In genomic region chr2:97992836-97993825, GRCh38 we compare ENCODE assay signal across 10 cellular contexts. TPM values are rescaled to one million over a fixed set of nuclear protein-coding genes. Genes with fewer than 3 reads are reported as not detected.
DNase-seq lines count a peak whose midpoint lies in the region; ATAC-seq, FAIRE-seq and TF ChIP-seq lines count a peak whose summit lies in the region.
"Had no signal": no experiment of that assay in that cellular context is flagged by ENCODE, and none has a peak within 500 bp of the region (broad histone marks: within the 10 kb centered on the region; RNA-seq: fewer than 3 reads in every experiment).

No MANE protein-coding gene starts in this region.

- intact Hi-C loops in activated T-helper 1 cell treated with anti-CD3 and anti-CD28 coated beads, Interleukin-12 subunit alpha, Interleukin-12 subunit beta, Interleukin-2, Interleukin-4 antibody, amounts not matched to agents 30 ng/mL and 10 ng/mL and 1 ng/mL, durations not matched to agents 14 hours and 24 hours and 36 hours (cut with micrococcal nuclease): loop anchor here (10.0 kb wide), 3 partner anchors 878 to 1342 kb away; partner anchors contain the start of genes ANKRD36, EIF5B, LMAN2L and TXNDC9
- intact Hi-C loops in kidney (cut with DNase I) (no loop called here), right cardiac atrium (cut with DNase I) (loop anchor here in 2 of 4 donors (10.0 kb wide), 2 partner anchors 188 to 392 kb away; no protein-coding TSS in a partner anchor)

- peaks cover 4% of the 10 kb centered on the region for H3K27me3 Mint-ChIP-seq in GM23338 (ENCODE audit: insufficient read depth, low read depth, poor library complexity)
- no peaks in the 10 kb centered on the region for H3K27me3 Mint-ChIP-seq in activated T-helper 1 cell treated with anti-CD3 and anti-CD28 coated beads, Interleukin-12 subunit alpha, Interleukin-12 subunit beta, Interleukin-2, Interleukin-4 antibody, amounts not matched to agents 30 ng/mL and 10 ng/mL and 1 ng/mL, durations not matched to agents 14 hours and 24 hours and 36 hours (ENCODE audit: insufficient read depth)

- no peak overlapping the region for H3K27ac Mint-ChIP-seq in GM23338
- H3K27ac Mint-ChIP-seq in activated T-helper 1 cell treated with anti-CD3 and anti-CD28 coated beads, Interleukin-12 subunit alpha, Interleukin-12 subunit beta, Interleukin-2, Interleukin-4 antibody, amounts not matched to agents 30 ng/mL and 10 ng/mL and 1 ng/mL, durations not matched to agents 14 hours and 24 hours and 36 hours: no peak overlapping the region

- peaks cover 0 to 1% of the 10 kb centered on the region in 2 donors for H3K9me3 ChIP-seq in kidney (ENCODE audit: control insufficient read depth in 1 of 2, low read length in 2 of 2)
- H3K9me3 ChIP-seq in right cardiac atrium (ENCODE audit: control insufficient read depth, low read length): no peaks in the 10 kb centered on the region

- H2AFZ ChIP-seq in ACC112 (ENCODE audit: low read length, unreplicated experiment) (no peak overlapping the region), GM23338 (no peak overlapping the region)

- FAIRE-seq in kidney (lab: Jason Lieb, UNC): no peak

- H3K4me3 Mint-ChIP-seq in GM23338: peak overlapping the region; percentile 90; the same call in 2 of the 3 replicates
- H3K4me3 Mint-ChIP-seq in activated T-helper 1 cell treated with anti-CD3 and anti-CD28 coated beads, Interleukin-12 subunit alpha, Interleukin-12 subunit beta, Interleukin-2, Interleukin-4 antibody, amounts not matched to agents 30 ng/mL and 10 ng/mL and 1 ng/mL, durations not matched to agents 14 hours and 24 hours and 36 hours: peak overlapping the region; percentile 97

- DNase-seq in GM23338 (ENCODE audit: low spot score) (no peak), kidney (no peak), midbrain (lab: John Stamatoyannopoulos, UW) (no peak), right cardiac atrium (no peak)
- no peak for DNase-seq in activated T-helper 1 cell treated with anti-CD3 and anti-CD28 coated beads, Interleukin-12 subunit alpha, Interleukin-12 subunit beta, Interleukin-2, Interleukin-4 antibody, amounts not matched to agents 30 ng/mL and 10 ng/mL and 1 ng/mL, durations not matched to agents 14 hours and 24 hours and 36 hours (ENCODE audit: low spot score)
- DNase-seq: amniotic stem cell, substantia nigra had no signal

- no peaks in the 10 kb centered on the region for H3K9me2 ChIP-seq in GM23338 (ENCODE audit: insufficient read depth)

- H3K36me3 ChIP-seq in ACC112 (ENCODE audit: insufficient read depth, low read length) (no peaks in the 10 kb centered on the region), GM23338 (ENCODE audit: insufficient read depth) (no peaks in the 10 kb centered on the region), kidney (ENCODE audit: control insufficient read depth in 1 of 2, insufficient read depth in 2 of 2, low read length in 2 of 2) (no peaks in the 10 kb centered on the region)

- H3K4me1 Mint-ChIP-seq in GM23338: peaks cover 16% of the 10 kb centered on the region
- H3K4me1 Mint-ChIP-seq in activated T-helper 1 cell treated with anti-CD3 and anti-CD28 coated beads, Interleukin-12 subunit alpha, Interleukin-12 subunit beta, Interleukin-2, Interleukin-4 antibody, amounts not matched to agents 30 ng/mL and 10 ng/mL and 1 ng/mL, durations not matched to agents 14 hours and 24 hours and 36 hours (ENCODE audit: low read depth): peaks cover 53% of the 10 kb centered on the region

- WGBS in right cardiac atrium: 71% methylated on average over 3 of the region's 3 CpGs

- H3K4me2 ChIP-seq in GM23338: peak overlapping the region; percentile 98

- H3K4me3 ChIP-seq in ACC112 (ENCODE audit: low read depth, low read length): peak overlapping the region; percentile 88
- peak overlapping the region; percentile 97; the same call in 1 of the 2 replicates for H3K4me3 ChIP-seq in GM23338
- H3K4me3 ChIP-seq in kidney (ENCODE audit: low read length in 2 of 2): peak overlapping the region; percentile 94 to 95
- no peak overlapping the region for H3K4me3 ChIP-seq in right cardiac atrium (ENCODE audit: low read length)

- peak overlapping the region in 1 of 2 donors; percentile 93 for H3K9ac ChIP-seq in kidney (ENCODE audit: low read length in 2 of 2)

- ATAC-seq in GM23338: no peak
- no peak for ATAC-seq in HG02623 (IDR thresholded peaks at IDR 0.05; ENCODE audit: unreplicated experiment)
- no peak for ATAC-seq in HG03139 (IDR thresholded peaks at IDR 0.05; ENCODE audit: unreplicated experiment)
- no peak for ATAC-seq in right cardiac atrium

- peaks cover 5% of the 10 kb centered on the region; the same call in 2 of the 3 replicates for H3K36me3 Mint-ChIP-seq in GM23338 (ENCODE audit: low read depth)
- peaks cover 19% of the 10 kb centered on the region for H3K36me3 Mint-ChIP-seq in activated T-helper 1 cell treated with anti-CD3 and anti-CD28 coated beads, Interleukin-12 subunit alpha, Interleukin-12 subunit beta, Interleukin-2, Interleukin-4 antibody, amounts not matched to agents 30 ng/mL and 10 ng/mL and 1 ng/mL, durations not matched to agents 14 hours and 24 hours and 36 hours (ENCODE audit: low read depth)

- no peak overlapping the region for H3K27ac ChIP-seq in ACC112 (ENCODE audit: low read depth, low read length)
- H3K27ac ChIP-seq in GM23338 (ENCODE audit: low read depth): no peak overlapping the region
- H3K27ac ChIP-seq in kidney (ENCODE audit: low read depth in 2 of 2, low read length in 2 of 2): no peak overlapping the region
- no peak overlapping the region for H3K27ac ChIP-seq in right cardiac atrium (ENCODE audit: low read length)

- no peak for TF ChIP-seq CTCF in GM23338 (conservative IDR thresholded peaks at IDR 0.05; ENCODE audit: low read depth in 2 of 2)
- no peak for TF ChIP-seq CTCF in kidney (IDR thresholded peaks at IDR 0.05; ENCODE audit: borderline replicate concordance, extremely low read depth, insufficient read depth)

- H3K79me2 ChIP-seq in ACC112 (ENCODE audit: control insufficient read depth, insufficient read depth, low read length, unreplicated experiment) (peaks cover 68% of the 10 kb centered on the region), GM23338 (replicated peaks; ENCODE audit: insufficient read depth) (peaks cover 70% of the 10 kb centered on the region)

- H3F3A ChIP-seq in GM23338 (replicated peaks; ENCODE audit: low read depth): no peaks in the 10 kb centered on the region

- H3K27me3 ChIP-seq in ACC112 (ENCODE audit: insufficient read depth, low read length): no peaks in the 10 kb centered on the region
- no peaks in the 10 kb centered on the region for H3K27me3 ChIP-seq in GM23338 (ENCODE audit: insufficient read depth)
- no peaks in the 10 kb centered on the region for H3K27me3 ChIP-seq in right cardiac atrium (ENCODE audit: control insufficient read depth, insufficient read depth)

- H4K20me1 ChIP-seq in GM23338 (replicated peaks; ENCODE audit: insufficient read depth): peaks cover 26% of the 10 kb centered on the region

- H3K9me3 Mint-ChIP-seq in GM23338: peaks cover 11% of the 10 kb centered on the region
- H3K9me3 Mint-ChIP-seq in activated T-helper 1 cell treated with anti-CD3 and anti-CD28 coated beads, Interleukin-12 subunit alpha, Interleukin-12 subunit beta, Interleukin-2, Interleukin-4 antibody, amounts not matched to agents 30 ng/mL and 10 ng/mL and 1 ng/mL, durations not matched to agents 14 hours and 24 hours and 36 hours: peaks cover 6% of the 10 kb centered on the region

- H3K4me1 ChIP-seq in ACC112 (ENCODE audit: control insufficient read depth, insufficient read depth, low read length, unreplicated experiment) (no peaks in the 10 kb centered on the region), GM23338 (ENCODE audit: insufficient read depth) (peaks cover 20% of the 10 kb centered on the region), kidney (ENCODE audit: control insufficient read depth in 1 of 2, insufficient read depth in 1 of 2, low read depth in 1 of 2, low read length in 2 of 2) (peaks cover 4 to 12% of the 10 kb centered on the region in 2 donors), right cardiac atrium (ENCODE audit: control insufficient read depth, insufficient read depth, low read length) (peaks cover 3% of the 10 kb centered on the region)

RNA-seq across cellular contexts. Expression of gene TMEM131, which starts 2.6 kb away (rescaled TPM):
- total RNA-seq in GM23338 (2014; rRNA removed; shearing (Covaris generic)): 22.7 and 32.9 TPM in 2 replicates
- 9.2 and 9.9 TPM in 2 replicates for polyA plus RNA-seq in GM23338 (2016; fragmentation: Nextera tagmentation; extraction: Ambion mirVana)
- 36.5 and 38.4 TPM in 2 replicates for total RNA-seq in activated T-helper 1 cell treated with anti-CD3 and anti-CD28 coated beads, Interleukin-12 subunit alpha, Interleukin-12 subunit beta, Interleukin-2, Interleukin-4 antibody, amounts not matched to agents 30 ng/mL and 10 ng/mL and 1 ng/mL, durations not matched to agents 14 hours and 24 hours and 36 hours
- 38.4 TPM for total RNA-seq in kidney
- polyA plus RNA-seq in kidney (ENCODE audit: insufficient read depth, low read depth, low replicate concordance): 8.0 TPM
- total RNA-seq in right cardiac atrium: 10 to 100 TPM; 26.4 to 32.7 (median 30.2) TPM
- 11.5 TPM for polyA plus RNA-seq in right cardiac atrium
